In the genomic region with DNA sequence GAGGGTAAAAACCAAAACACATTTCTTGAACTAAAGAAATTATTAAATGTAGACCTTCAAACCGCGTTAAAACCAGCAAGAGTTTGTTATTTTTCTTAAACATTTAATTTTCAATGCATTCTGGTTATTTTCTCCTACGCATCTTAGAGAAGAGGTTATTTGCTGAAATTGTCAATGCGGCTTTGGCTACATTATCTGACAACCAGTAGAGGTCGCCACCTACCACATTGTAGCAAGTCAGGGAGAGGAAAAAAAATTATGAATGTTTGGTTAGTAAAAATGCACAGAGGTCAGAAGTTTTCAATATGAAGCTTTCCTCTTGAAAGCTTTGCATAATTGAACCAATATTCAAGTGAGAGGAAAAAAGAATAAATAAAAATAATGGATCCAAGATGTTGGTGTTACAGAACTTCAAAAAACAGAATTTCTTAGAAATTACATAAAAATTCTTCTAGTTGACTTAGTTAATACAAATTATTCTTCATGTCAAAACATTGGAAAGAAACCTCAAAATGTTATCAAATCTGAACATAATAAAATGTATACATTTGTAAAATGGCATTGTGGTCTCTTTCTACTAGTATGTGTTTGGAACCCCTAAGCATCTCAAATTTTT, we compare ENCODE assay signal across 9 cellular contexts.
A peak's percentile ranks its signal among the peaks of the same experiment; 100 is the strongest.
DNase-seq lines count a peak whose midpoint lies in the region; ATAC-seq and TF ChIP-seq lines count a peak whose summit lies in the region.
"Had no signal": no experiment of that assay in that cellular context is flagged by ENCODE, and none has a peak within 500 bp of the region (broad histone marks: within the 10 kb centered on the region; RNA-seq: fewer than 3 reads in every experiment).

No MANE protein-coding gene starts in this region.

- H3K9me3 ChIP-seq in CD4-positive, alpha-beta T cell (ENCODE audit: control insufficient read depth, low read length): no peaks in the 10 kb centered on the region
- H3K9me3 ChIP-seq in gastrocnemius medialis: no peaks in the 10 kb centered on the region

- no peak for DNase-seq in CD4-positive, alpha-beta T cell
- DNase-seq in NCI-H2107 (lab: John Stamatoyannopoulos, UW): peak; percentile 55
- peak; percentile 1 for DNase-seq in activated CD4-positive, alpha-beta T cell treated with anti-CD3 and anti-CD28 coated beads, Interleukin-2, amount 50 U/mL, for 1 hour
- DNase-seq in glomerular endothelial cell (ENCODE audit: extremely low read depth, low read depth, low spot score): peak; percentile 23
- DNase-seq in gastrocnemius medialis: no peak
- DNase-seq: activated B cell treated with CpG ODN at 0.5 μM for 24 hours had no signal

- no peak overlapping the region for H3K27ac ChIP-seq in CD4-positive, alpha-beta T cell (ENCODE audit: low read depth, low read length)
- no peak overlapping the region for H3K27ac ChIP-seq in gastrocnemius medialis

- no peak for TF ChIP-seq POLR2A in gastrocnemius medialis (IDR thresholded peaks at IDR 0.05)

- H3K36me3 Mint-ChIP-seq in CD4-positive, alpha-beta T cell (ENCODE audit: low read depth): no peaks in the 10 kb centered on the region

- intact Hi-C loops in CD4-positive, alpha-beta T cell (cut with DNase I, micrococcal nuclease): no loop called here
- intact Hi-C loops in gastrocnemius medialis (cut with DNase I; ENCODE audit: low total_unique reads): no loop called here

- no peaks in the 10 kb centered on the region for H3K4me1 Mint-ChIP-seq in CD4-positive, alpha-beta T cell (ENCODE audit: low read depth)
- H3K4me1 Mint-ChIP-seq: activated B cell treated with CpG ODN at 0.5 μM for 24 hours had no signal

- H3K9me3 Mint-ChIP-seq in CD4-positive, alpha-beta T cell: no peaks in the 10 kb centered on the region
- H3K9me3 Mint-ChIP-seq: activated B cell treated with CpG ODN at 0.5 μM for 24 hours had no signal

- CTCF ChIA-PET in CD4-positive, alpha-beta T cell (lab: Charles Lee): no interaction called here

- POLR2A ChIA-PET in CD4-positive, alpha-beta T cell (lab: Charles Lee): no interaction called here

- peaks cover 4% of the 10 kb centered on the region for H3K27me3 Mint-ChIP-seq in CD4-positive, alpha-beta T cell
- H3K27me3 Mint-ChIP-seq: activated B cell treated with CpG ODN at 0.5 μM for 24 hours had no signal

- H3K27ac Mint-ChIP-seq in CD4-positive, alpha-beta T cell: no peak overlapping the region
- H3K27ac Mint-ChIP-seq: activated B cell treated with CpG ODN at 0.5 μM for 24 hours had no signal

- H3K36me3 ChIP-seq in gastrocnemius medialis: no peaks in the 10 kb centered on the region

- no peak for ATAC-seq in CD4-positive, alpha-beta T cell (ENCODE audit: poor library complexity)
- ATAC-seq in GM18508 (IDR thresholded peaks at IDR 0.05; ENCODE audit: insufficient read depth, unreplicated experiment): peak; percentile 43
- ATAC-seq in HG03025 (IDR thresholded peaks at IDR 0.05; ENCODE audit: low FRiP score, unreplicated experiment): peak; percentile 55
- ATAC-seq in gastrocnemius medialis: no peak
- no peak for ATAC-seq in activated CD4-positive, CD25-positive, alpha-beta regulatory T cell treated with anti-CD3 and anti-CD28 coated beads, Interleukin-2, amount 50 U/mL, for 24 hours

- no peaks in the 10 kb centered on the region for H3K4me1 ChIP-seq in gastrocnemius medialis

- peaks cover 4% of the 10 kb centered on the region for H3K27me3 ChIP-seq in CD4-positive, alpha-beta T cell (ENCODE audit: control insufficient read depth, insufficient read depth, low read length)
- H3K27me3 ChIP-seq in gastrocnemius medialis: no peaks in the 10 kb centered on the region

- in situ Hi-C loops in gastrocnemius medialis (cut with MboI; ENCODE audit: low sequenced_read_pairs in 4 of 4): no loop called here

- H3K4me3 Mint-ChIP-seq in CD4-positive, alpha-beta T cell: no peak overlapping the region
- H3K4me3 Mint-ChIP-seq: activated B cell treated with CpG ODN at 0.5 μM for 24 hours had no signal

- peak; percentile 63 for TF ChIP-seq CTCF in CD4-positive, alpha-beta T cell (IDR thresholded peaks at IDR 0.05)
- peak in 4 of 5 experiments; percentile 29 to 67 (median 50) for TF ChIP-seq CTCF in gastrocnemius medialis (IDR thresholded peaks at IDR 0.05 in 4 of 5, conservative IDR thresholded peaks at IDR 0.05 in 1 of 5)

- H3K4me3 ChIP-seq in gastrocnemius medialis: no peak overlapping the region

Comparison
In these comparisons a context has a peak if more than half of its experiments do, and no peak if none do; other contexts are left out.
1. ATAC-seq: peak in GM18508 (single experiment) and HG03025 (single experiment); none in CD4-positive, alpha-beta T cell (single experiment), gastrocnemius medialis (0 of 2) and activated CD4-positive, CD25-positive, alpha-beta regulatory T cell treated with anti-CD3 and anti-CD28 coated beads, Interleukin-2, amount 50 U/mL, for 24 hours (0 of 2).
2. DNase-seq: peak in NCI-H2107 (single experiment), activated CD4-positive, alpha-beta T cell treated with anti-CD3 and anti-CD28 coated beads, Interleukin-2, amount 50 U/mL, for 1 hour (single experiment) and glomerular endothelial cell (single experiment); none in CD4-positive, alpha-beta T cell (0 of 10) and gastrocnemius medialis (0 of 2).